29 cellular contexts compared by ENCODE assay signal in the genomic region with DNA sequence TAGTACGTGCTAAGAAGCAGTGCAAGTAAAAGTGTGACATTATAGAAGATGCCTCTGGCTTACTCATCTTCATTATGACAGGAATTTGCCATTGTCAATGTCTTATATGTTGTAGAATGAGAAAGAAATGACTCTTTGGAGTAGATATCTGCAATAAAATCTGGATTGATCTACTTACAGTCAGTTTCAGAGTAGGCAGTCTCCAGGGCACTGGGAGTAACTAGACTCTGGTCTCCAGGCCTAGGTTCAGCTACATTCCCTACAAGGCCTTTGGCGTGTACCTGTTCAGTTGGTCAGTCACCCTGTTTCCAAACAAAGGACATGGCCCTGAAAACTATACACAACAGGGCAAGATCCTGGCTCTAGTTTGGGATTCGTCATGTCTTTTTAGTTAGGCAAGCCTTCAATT.
DNase-seq lines count a peak whose midpoint lies in the region; ATAC-seq, FAIRE-seq and TF ChIP-seq lines count a peak whose summit lies in the region.
"Had no signal": no experiment of that assay in that cellular context is flagged by ENCODE, and none has a peak within 500 bp of the region (broad histone marks: within the 10 kb centered on the region; RNA-seq: fewer than 3 reads in every experiment).

No MANE protein-coding gene starts in this region.

- H3K9me3 ChIP-seq in H1 (ENCODE audit: insufficient read depth in 2 of 2, low read depth in 1 of 2, low read length in 1 of 2): no peaks in the 10 kb centered on the region
- no peaks in the 10 kb centered on the region for H3K9me3 ChIP-seq in Peyer's patch
- H3K9me3 ChIP-seq: adrenal gland, esophagus muscularis mucosa, left lung, ovary, tibial artery had no signal

- TF ChIP-seq RAD21 in H1 (IDR thresholded peaks at IDR 0.05 in 1 of 2, conservative IDR thresholded peaks at IDR 0.05 in 1 of 2; ENCODE audit: low read depth in 2 of 2, low read length in 2 of 2): no peak

- no peaks in the 10 kb centered on the region for H4K20me1 ChIP-seq in H1 (replicated peaks in 1 of 2; ENCODE audit: control insufficient read depth in 1 of 2, insufficient read depth in 2 of 2, low read length in 2 of 2)

- H3K4me3 ChIP-seq in H1 (ENCODE audit: extremely low read depth in 1 of 4, insufficient read depth in 2 of 4, low read depth in 3 of 4, low read length in 4 of 4): no peak overlapping the region
- no peak overlapping the region for H3K4me3 ChIP-seq in Peyer's patch
- H3K4me3 ChIP-seq: adrenal gland, dorsolateral prefrontal cortex, esophagus muscularis mucosa, left lung, ovary, tibial artery had no signal

- H3K4me1 ChIP-seq in H1 (replicated peaks in 1 of 4; ENCODE audit: control insufficient read depth in 3 of 4, insufficient read depth in 4 of 4, low read length in 3 of 4) (peaks cover 0 to 17% (median 9%) of the 10 kb centered on the region in 4 experiments; a peak in 4 of 7 replicates), Peyer's patch (peaks cover 0 to 26% (median 5%) of the 10 kb centered on the region in 4 donors)

- no peak overlapping the region for H2BK20ac ChIP-seq in H1 (ENCODE audit: low read length)

- H3K23ac ChIP-seq in H1 (ENCODE audit: insufficient read length): no peak overlapping the region

- H2AK5ac ChIP-seq in H1 (ENCODE audit: low read depth, low read length): no peak overlapping the region

- no peak overlapping the region for H2AFZ ChIP-seq in H1 (ENCODE audit: low read length)

- H4K91ac ChIP-seq in H1 (replicated peaks; ENCODE audit: insufficient read length, low read length): peak overlapping the region; percentile 34

- H4K8ac ChIP-seq in H1 (ENCODE audit: extremely low read depth, insufficient read depth, low read length): no peak overlapping the region

- CTCF ChIA-PET in H1 (lab: Charles Lee; ENCODE audit: partially characterized antibody): no interaction called here

- H3K23me2 ChIP-seq in H1 (ENCODE audit: low read depth, low read length): no peaks in the 10 kb centered on the region

- no peak overlapping the region for H3K14ac ChIP-seq in H1 (ENCODE audit: insufficient read length)

- no peak overlapping the region for H3K56ac ChIP-seq in H1 (replicated peaks; ENCODE audit: insufficient read length, low read depth, low read length)

- no peak overlapping the region for H3K4me2 ChIP-seq in H1 (ENCODE audit: insufficient read depth in 1 of 2, low read depth in 2 of 2, low read length in 2 of 2)

- TF ChIP-seq EP300 in H1 (IDR thresholded peaks at IDR 0.05; ENCODE audit: borderline replicate concordance in 1 of 2, low read depth in 2 of 2, low read length in 2 of 2): no peak

- peak; percentile 18 to 39 for ATAC-seq in activated CD4-positive, CD25-positive, alpha-beta regulatory T cell treated with anti-CD3 and anti-CD28 coated beads, Interleukin-2, amount 50 U/mL, for 24 hours
- no peak for ATAC-seq in GM19328 (IDR thresholded peaks at IDR 0.05; ENCODE audit: unreplicated experiment)
- ATAC-seq: HCT116, left lung had no signal

- no peak overlapping the region for H3K18ac ChIP-seq in H1 (ENCODE audit: extremely low read depth, low read length)

- H3K36me3 ChIP-seq in H1 (ENCODE audit: control insufficient read depth in 2 of 4, insufficient read depth in 4 of 4, low read length in 3 of 4) (no peaks in the 10 kb centered on the region), Peyer's patch (no peaks in the 10 kb centered on the region)
- H3K36me3 ChIP-seq: adrenal gland, esophagus muscularis mucosa, left lung, ovary, tibial artery had no signal

- 92% methylated on average over 3 of the region's 3 CpGs; no CpG with 5 or more reads in 1 of the 2 experiments for WGBS in H1 (ENCODE audit: extremely low coverage in 1 of 2, insufficient coverage in 1 of 2, insufficient read length in 1 of 2, insufficient replicate concordance in 2 of 2, low coverage in 1 of 2, low lambda C conversion rate in 2 of 2, missing lambda C conversion rate in 1 of 2), 2 experiments

- no peak overlapping the region for H2BK5ac ChIP-seq in H1 (ENCODE audit: low read depth, low read length)

- H2BK15ac ChIP-seq in H1 (ENCODE audit: low read length): no peak overlapping the region

- DNase-seq in activated CD4-positive, CD25-positive, alpha-beta regulatory T cell treated with anti-CD3 and anti-CD28 coated beads, Interleukin-2, amount 50 U/mL, for 72 hours: no peak
- DNase-seq in stimulated activated CD4-positive, alpha-beta T cell treated with anti-CD3 and anti-CD28 coated beads, Interleukin-15, amount 100 ng/mL, for 24 hours: peak; percentile 21
- DNase-seq in stimulated activated CD4-positive, alpha-beta T cell treated with anti-CD3 and anti-CD28 coated beads, Interleukin-12 subunit alpha, Interleukin-12 subunit beta, amount 100 ng/mL, for 4 hours: no peak
- DNase-seq in H1 (ENCODE audit: low read depth in 1 of 2, low spot score in 2 of 2) (no peak), Peyer's patch (no peak), cerebellar cortex (ENCODE audit: low spot score) (no peak)
- DNase-seq: activated CD4-positive, alpha-beta T cell treated with anti-CD3 and anti-CD28 coated beads, Interleukin-2, amount 10 ng/mL, durations not matched to agents 24 days and 14 days; activated effector memory CD4-positive, alpha-beta T cell treated with anti-CD3 and anti-CD28 coated beads, Interleukin-2, amount 50 U/mL, for 16 hours; adrenal gland; C1 segment of cervical spinal cord; DMS153; dorsolateral prefrontal cortex; foreskin fibroblast; left lung; mesendoderm; NCI-H1092; NCI-H1694; NCI-H446; NCI-H774; ovary; SIG-M5; tibial artery had no signal

- TF ChIP-seq CTCF in H1 (IDR thresholded peaks at IDR 0.05; ENCODE audit: control extremely low read depth in 1 of 3, insufficient read depth in 1 of 3, low read depth in 1 of 3, low read length in 3 of 3) (no peak), Peyer's patch (IDR thresholded peaks at IDR 0.05) (no peak)

- H4K5ac ChIP-seq in H1 (ENCODE audit: insufficient read length, low read depth, low read length): no peak overlapping the region

- TF ChIP-seq POLR2A in H1 (IDR thresholded peaks at IDR 0.05; ENCODE audit: control extremely low read depth in 1 of 2, low read depth in 2 of 2, low read length in 2 of 2) (no peak), Peyer's patch (IDR thresholded peaks at IDR 0.05) (no peak)

- FAIRE-seq in H1 (lab: Jason Lieb, UNC): no peak
- FAIRE-seq: endometrium, RCC 7860 had no signal

- H3K27ac ChIP-seq in H1 (ENCODE audit: low read depth, low read length) (no peak overlapping the region), Peyer's patch (no peak overlapping the region)
- H3K27ac ChIP-seq: 22Rv1, adrenal gland, dorsolateral prefrontal cortex, esophagus muscularis mucosa, left lung, ovary, tibial artery had no signal

- no peaks in the 10 kb centered on the region for H3K27me3 ChIP-seq in H1 (replicated peaks in 1 of 4; ENCODE audit: control insufficient read depth in 3 of 4, extremely low read depth in 1 of 4, insufficient read depth in 3 of 4, low read length in 3 of 4)
- H3K27me3 ChIP-seq in Peyer's patch: no peaks in the 10 kb centered on the region
- H3K27me3 ChIP-seq: adrenal gland, dorsolateral prefrontal cortex, esophagus muscularis mucosa, left lung, ovary, tibial artery had no signal

- no peaks in the 10 kb centered on the region for H3K79me1 ChIP-seq in H1 (ENCODE audit: low read depth, low read length)

- no peaks in the 10 kb centered on the region for H3K79me2 ChIP-seq in H1 (ENCODE audit: control insufficient read depth in 1 of 2, insufficient read depth in 2 of 2, low read length in 2 of 2)

- POLR2A ChIA-PET in H1 (lab: Charles Lee; ENCODE audit: partially characterized antibody): no interaction called here

- no peak overlapping the region for H2BK12ac ChIP-seq in H1 (ENCODE audit: low read depth, low read length)

- H3K4ac ChIP-seq in H1 (replicated peaks; ENCODE audit: insufficient read length, low read depth, low read length): no peak overlapping the region

- H2BK120ac ChIP-seq in H1 (replicated peaks; ENCODE audit: low read depth, low read length): no peak overlapping the region

- H3K9ac ChIP-seq in H1 (replicated peaks in 1 of 4; ENCODE audit: extremely low read depth in 1 of 4, low read depth in 3 of 4, low read length in 3 of 4): no peak overlapping the region

TF ChIP-seq in H1, 55 proteins besides CTCF, POLR2A, EP300 and RAD21:
- TF ChIP-seq KDM5A (IDR thresholded peaks at IDR 0.05; ENCODE audit: low read length): no peak
- TF ChIP-seq RNF2 (IDR thresholded peaks at IDR 0.05; ENCODE audit: borderline replicate concordance, low read depth, low read length, missing control alignments, poor library complexity, severe bottlenecking): no peak
- no peak for TF ChIP-seq EZH2 (IDR thresholded peaks at IDR 0.05; ENCODE audit: low read depth, low read length, severe bottlenecking)
TF ChIP-seq in H1: peak in this region for 0.
